1 cellular context compared by ENCODE assay signal in genomic region chr5:144144956-144145751, GRCh38.
TF ChIP-seq lines count a peak whose summit lies in the region.

No MANE protein-coding gene starts in this region.

TF ChIP-seq in HEK293, 187 proteins besides CTCF, POLR2A, EP300 and RAD21 (continued from another document):
- TF ChIP-seq ZNF280C (tag by site-specific recombination; IDR thresholded peaks at IDR 0.05) (no peak), SP7 (tag by site-specific recombination; IDR thresholded peaks at IDR 0.05) (peak; percentile 90), ZNF518A (tag by site-specific recombination; conservative IDR thresholded peaks at IDR 0.05; ENCODE audit: low read depth) (no peak), ZNF510 (tag by site-specific recombination; IDR thresholded peaks at IDR 0.05; ENCODE audit: insufficient replicate concordance) (no peak), BCL6B (tag by site-specific recombination; IDR thresholded peaks at IDR 0.05) (peak; percentile 60), ZNF664 (tag by site-specific recombination; IDR thresholded peaks at IDR 0.05) (no peak), ZNF394 (tag by site-specific recombination; IDR thresholded peaks at IDR 0.05; ENCODE audit: borderline replicate concordance) (no peak), PRDM2 (tag by site-specific recombination; IDR thresholded peaks at IDR 0.05; ENCODE audit: borderline replicate concordance) (no peak), OSR2 (tag by site-specific recombination; IDR thresholded peaks at IDR 0.05) (peak; percentile 63; the same call in 1 of the 2 replicates), ZNF544 (tag by site-specific recombination; IDR thresholded peaks at IDR 0.05) (no peak), ZNF366 (tag by site-specific recombination; conservative IDR thresholded peaks at IDR 0.05) (0 out of 2 replicates have a peak, but pooled peaks have one; percentile 26), ZNF600 (tag by site-specific recombination; IDR thresholded peaks at IDR 0.05) (no peak), PRDM1 (tag by site-specific recombination; IDR thresholded peaks at IDR 0.05) (no peak), ZNF768 (tag by site-specific recombination; IDR thresholded peaks at IDR 0.05) (no peak), ZNF658 (tag by site-specific recombination; IDR thresholded peaks at IDR 0.05) (no peak), SCRT1 (tag by site-specific recombination; IDR thresholded peaks at IDR 0.05; ENCODE audit: borderline replicate concordance) (no peak), KLF10 (tag by site-specific recombination; IDR thresholded peaks at IDR 0.05) (no peak)
